Comparison of ENCODE assay signal across 30 cellular contexts in genomic region chr4:151727365-151727764, GRCh38. TPM values are rescaled to one million over a fixed set of nuclear protein-coding genes. Genes with fewer than 3 reads are reported as not detected.
DNase-seq lines count a peak whose midpoint lies in the region; ATAC-seq, FAIRE-seq and TF ChIP-seq lines count a peak whose summit lies in the region.
"Had no signal": no experiment of that assay in that cellular context is flagged by ENCODE, and none has a peak within 500 bp of the region (broad histone marks: within the 10 kb centered on the region; RNA-seq: fewer than 3 reads in every experiment).

No MANE protein-coding gene starts in this region.

- H3K4me1 Mint-ChIP-seq in activated T-helper 17 cell treated with anti-CD3 and anti-CD28 coated beads, Interleukin-2, amount 50 U/mL, for 72 hours = peaks cover 24% of the 10 kb centered on the region
- H3K4me1 Mint-ChIP-seq: activated B cell treated with CpG ODN at 0.5 μM for 24 hours had no signal

- TF ChIP-seq EP300 in HepG2 (IDR thresholded peaks at IDR 0.05; ENCODE audit: low read depth in 2 of 2, low read length in 2 of 2) (no peak), HepG2 (CRISPR knock-in tag; IDR thresholded peaks at IDR 0.05; ENCODE audit: borderline replicate concordance) (no peak)

- H4K20me1 ChIP-seq in HepG2 (ENCODE audit: insufficient read depth, low read length) = no peaks in the 10 kb centered on the region

- no peak for TF ChIP-seq RAD21 in HepG2 (CRISPR knock-in tag; IDR thresholded peaks at IDR 0.05)

- CTCF ChIA-PET in HepG2 (lab: Yijun Ruan, JAX; ENCODE audit: low intra/inter-chr PET ratio, low total read pairs) = no interaction called here

- in situ Hi-C loops in HepG2 (cut with HindIII; ENCODE audit: extremely low pct_ligation_motif_present, low pct_unique_long_range_greater_than_20kb) = no loop called here

- H3K4me1 ChIP-seq in HepG2 (ENCODE audit: insufficient read depth, low read length) = no peaks in the 10 kb centered on the region
- H3K4me1 ChIP-seq: esophagus muscularis mucosa, gastroesophageal sphincter, lower lobe of right lung had no signal

- intact Hi-C loops in HepG2 (cut with micrococcal nuclease; ENCODE audit: unreplicated experiment) = no loop called here

- TF ChIP-seq POLR2A in HepG2 (IDR thresholded peaks at IDR 0.05; ENCODE audit: insufficient read depth in 1 of 2, low read depth in 2 of 2, low read length in 2 of 2) = no peak

- no peaks in the 10 kb centered on the region for H3K9me3 ChIP-seq in HepG2 (ENCODE audit: low read length)
- H3K9me3 ChIP-seq: esophagus muscularis mucosa, gastroesophageal sphincter, lower lobe of right lung, MG63 had no signal

- H3K9me3 Mint-ChIP-seq in activated T-helper 17 cell treated with anti-CD3 and anti-CD28 coated beads, Interleukin-2, amount 50 U/mL, for 72 hours = no peaks in the 10 kb centered on the region
- H3K9me3 Mint-ChIP-seq: activated B cell treated with CpG ODN at 0.5 μM for 24 hours; activated naive CD4-positive, alpha-beta T cell treated with anti-CD3 and anti-CD28 coated beads, Interleukin-2, amount 50 U/mL, for 24 hours; activated T-helper 1 cell treated with anti-CD3 and anti-CD28 coated beads, Interleukin-12 subunit alpha, Interleukin-12 subunit beta, Interleukin-2, Interleukin-4 antibody, amounts not matched to agents 30 ng/mL and 10 ng/mL and 1 ng/mL, durations not matched to agents 14 hours and 24 hours and 36 hours; effector memory CD8-positive, alpha-beta T cell; natural killer cell; stimulated activated naive CD8-positive, alpha-beta T cell treated with anti-CD3 and anti-CD28 coated beads, Interleukin-15, Interleukin-2, amounts not matched to agents 100 ng/mL and 50 ng/mL, for 24 hours had no signal

- H3K4me3 Mint-ChIP-seq in activated T-helper 17 cell treated with anti-CD3 and anti-CD28 coated beads, Interleukin-2, amount 50 U/mL, for 72 hours = no peak overlapping the region
- H3K4me3 Mint-ChIP-seq: activated B cell treated with CpG ODN at 0.5 μM for 24 hours; activated naive CD4-positive, alpha-beta T cell treated with anti-CD3 and anti-CD28 coated beads, Interleukin-2, amount 50 U/mL, for 24 hours; activated T-helper 1 cell treated with anti-CD3 and anti-CD28 coated beads, Interleukin-12 subunit alpha, Interleukin-12 subunit beta, Interleukin-2, Interleukin-4 antibody, amounts not matched to agents 30 ng/mL and 10 ng/mL and 1 ng/mL, durations not matched to agents 14 hours and 24 hours and 36 hours; effector memory CD8-positive, alpha-beta T cell; natural killer cell; stimulated activated naive CD8-positive, alpha-beta T cell treated with anti-CD3 and anti-CD28 coated beads, Interleukin-15, Interleukin-2, amounts not matched to agents 100 ng/mL and 50 ng/mL, for 24 hours had no signal

- WGBS in HepG2 (ENCODE audit: low lambda C conversion rate) = 100% methylated on average over 1 of the region's 1 CpG

- H3K27me3 Mint-ChIP-seq in activated T-helper 17 cell treated with anti-CD3 and anti-CD28 coated beads, Interleukin-2, amount 50 U/mL, for 72 hours = no peaks in the 10 kb centered on the region
- H3K27me3 Mint-ChIP-seq: activated B cell treated with CpG ODN at 0.5 μM for 24 hours; activated naive CD4-positive, alpha-beta T cell treated with anti-CD3 and anti-CD28 coated beads, Interleukin-2, amount 50 U/mL, for 24 hours; effector memory CD8-positive, alpha-beta T cell; stimulated activated naive CD8-positive, alpha-beta T cell treated with anti-CD3 and anti-CD28 coated beads, Interleukin-15, Interleukin-2, amounts not matched to agents 100 ng/mL and 50 ng/mL, for 24 hours had no signal

- H2AFZ ChIP-seq in HepG2 (ENCODE audit: low read length) = no peak overlapping the region

- no TSS peak for BruUV-seq in HepG2 (replicated peaks; lab: Mats Ljungman, UMichigan)

- FAIRE-seq in HepG2 (lab: Jason Lieb, UNC) = no peak
- FAIRE-seq: H54 had no signal

- H3K36me3 Mint-ChIP-seq in activated T-helper 17 cell treated with anti-CD3 and anti-CD28 coated beads, Interleukin-2, amount 50 U/mL, for 72 hours (ENCODE audit: low read depth) = peaks cover 6% of the 10 kb centered on the region
- H3K36me3 Mint-ChIP-seq: natural killer cell had no signal

- no peak overlapping the region for H3K9ac ChIP-seq in HepG2 (ENCODE audit: insufficient read depth, low read depth, low read length)

- no peak for TF ChIP-seq CTCF in HepG2 (CRISPR knock-in tag; IDR thresholded peaks at IDR 0.05)

- no peaks in the 10 kb centered on the region for H3K36me3 ChIP-seq in HepG2 (replicated peaks in 1 of 2; ENCODE audit: control insufficient read depth in 1 of 2, insufficient read depth in 2 of 2, low read length in 2 of 2)
- H3K36me3 ChIP-seq: esophagus muscularis mucosa, gastroesophageal sphincter, lower lobe of right lung, MG63 had no signal

- peak overlapping the region; percentile 9 for H3K27ac Mint-ChIP-seq in activated T-helper 17 cell treated with anti-CD3 and anti-CD28 coated beads, Interleukin-2, amount 50 U/mL, for 72 hours
- H3K27ac Mint-ChIP-seq: activated B cell treated with CpG ODN at 0.5 μM for 24 hours; activated naive CD4-positive, alpha-beta T cell treated with anti-CD3 and anti-CD28 coated beads, Interleukin-2, amount 50 U/mL, for 24 hours; activated T-helper 1 cell treated with anti-CD3 and anti-CD28 coated beads, Interleukin-12 subunit alpha, Interleukin-12 subunit beta, Interleukin-2, Interleukin-4 antibody, amounts not matched to agents 30 ng/mL and 10 ng/mL and 1 ng/mL, durations not matched to agents 14 hours and 24 hours and 36 hours; effector memory CD8-positive, alpha-beta T cell; natural killer cell; stimulated activated naive CD8-positive, alpha-beta T cell treated with anti-CD3 and anti-CD28 coated beads, Interleukin-15, Interleukin-2, amounts not matched to agents 100 ng/mL and 50 ng/mL, for 24 hours had no signal

- H3K79me2 ChIP-seq in HepG2 (ENCODE audit: insufficient read depth, low read length) = no peaks in the 10 kb centered on the region

- no peak overlapping the region for H3K4me3 ChIP-seq in HepG2 (replicated peaks in 1 of 3; ENCODE audit: insufficient read depth in 1 of 3, low read depth in 2 of 3, low read length in 3 of 3)
- H3K4me3 ChIP-seq: esophagus muscularis mucosa, gastroesophageal sphincter, lower lobe of right lung, MG63 had no signal

- H3K4me2 ChIP-seq in HepG2 (ENCODE audit: low read depth, low read length) = no peak overlapping the region

- no peak overlapping the region for H3K27ac ChIP-seq in HepG2 (ENCODE audit: extremely low read length, insufficient read depth, low read length)
- H3K27ac ChIP-seq: esophagus muscularis mucosa, gastroesophageal sphincter, lower lobe of right lung had no signal

- POLR2A ChIA-PET in HepG2 (lab: Yijun Ruan, JAX) = no interaction called here

- H3K27me3 ChIP-seq in HepG2 (ENCODE audit: control insufficient read depth in 1 of 2, insufficient read depth in 2 of 2, low read length in 2 of 2) = no peaks in the 10 kb centered on the region
- H3K27me3 ChIP-seq: esophagus muscularis mucosa, gastroesophageal sphincter, MG63 had no signal

- no peak for ATAC-seq in activated T-helper 17 cell treated with anti-CD3 and anti-CD28 coated beads, Interleukin-2, amount 50 U/mL, for 72 hours (replicated peaks)
- ATAC-seq in HepG2 = no peak
- ATAC-seq: effector memory CD8-positive, alpha-beta T cell; gastroesophageal sphincter; lower lobe of right lung; natural killer cell had no signal

- DNase-seq in AG20443 (ENCODE audit: low spot score) (peak; percentile 18), HT1080 (ENCODE audit: low read depth) (peak; percentile 29), iris pigment epithelial cell (ENCODE audit: low read depth) (peak; percentile 7), GDM1 (lab: John Stamatoyannopoulos, UW) (no peak), HepG2 (ENCODE audit: low spot score) (no peak), hepatic stellate cell (ENCODE audit: low spot score) (no peak)
- no peak for DNase-seq in activated T-cell treated with anti-CD3 and anti-CD28 coated beads, Interleukin-2, amount 50 U/mL, for 48 hours
- DNase-seq: activated B cell treated with CpG ODN at 0.5 μM for 24 hours; activated CD4-positive, alpha-beta T cell treated with anti-CD3 and anti-CD28 coated beads, Interleukin-2, amount 50 U/mL, for 4 hours; aorta; caudate nucleus; cortex of kidney; DMS153; effector memory CD8-positive, alpha-beta T cell; lower lobe of right lung; MG63; natural killer cell; NCI-H1417; NCI-H2081; NCI-H345; occipital lobe; SHP77; T-helper 9 cell had no signal

RNA-seq across cellular contexts. Expression of gene GATB, which starts 33.4 kb away (rescaled TPM):
- 33.1 and 35.7 TPM in 2 replicates for total RNA-seq in HT1080 (2014; rRNA removed; shearing (Covaris generic))
- polyA plus RNA-seq in HT1080 (2015; cell fraction: cytosol; rRNA removed) = 24.4 and 27.8 TPM in 2 replicates
- polyA plus RNA-seq in HT1080 (2015; cell fraction: nucleus; rRNA removed) = 34.1 and 34.7 TPM in 2 replicates
- total RNA-seq in activated T-helper 17 cell treated with anti-CD3 and anti-CD28 coated beads, Interleukin-2, amount 50 U/mL, for 72 hours = 10 to 100 TPM; 19.1 to 24.1 TPM
- total RNA-seq in HepG2 (2016; rRNA removed; fragmentation: Illumina TruSeq; extraction: Trizol) = 32.3 and 49.2 TPM in 2 replicates
- total RNA-seq in HepG2 (2016; cell fraction: cytosol; rRNA removed; fragmentation: Illumina TruSeq; extraction: Trizol; ENCODE audit: low read depth) = 6.0 and 7.5 TPM in 2 replicates
- total RNA-seq in HepG2 (2016; cell fraction: insoluble cytoplasmic fraction; rRNA removed; fragmentation: Illumina TruSeq; extraction: Trizol) = 37.0 and 46.4 TPM in 2 replicates
- 9.4 and 14.2 TPM in 2 replicates for total RNA-seq in HepG2 (2016; cell fraction: membrane; rRNA removed; fragmentation: Illumina TruSeq; extraction: Trizol)
- total RNA-seq in HepG2 (2016; cell fraction: nucleus; rRNA removed; fragmentation: Illumina TruSeq; extraction: Trizol) = 23.5 and 24.5 TPM in 2 replicates
- polyA plus RNA-seq in HepG2 (2011; rRNA removed) = 27.0 and 32.4 TPM in 2 replicates
- 26.8 and 28.4 TPM in 2 replicates for polyA plus RNA-seq in HepG2 (2011; cell fraction: cytosol; rRNA removed)
- 12.6 and 14.1 TPM in 2 replicates for polyA plus RNA-seq in HepG2 (2011; cell fraction: nucleus; rRNA removed)
- polyA plus RNA-seq in HepG2 (2012) = 14.3 and 20.6 TPM in 2 replicates
- 4.6 and 4.9 TPM in 2 replicates for polyA plus RNA-seq in HepG2 (2016; cell fraction: cytosol; fragmentation: Illumina TruSeq; extraction: Trizol; ENCODE audit: low read depth)
- polyA plus RNA-seq in HepG2 (2016; cell fraction: insoluble cytoplasmic fraction; fragmentation: Illumina TruSeq; extraction: Trizol; ENCODE audit: low read depth) = 59.4 and 62.3 TPM in 2 replicates
- polyA plus RNA-seq in HepG2 (2016; cell fraction: membrane; fragmentation: Illumina TruSeq; extraction: Trizol; ENCODE audit: low read depth) = 11.0 and 12.0 TPM in 2 replicates
- 30.6 and 34.6 TPM in 2 replicates for polyA plus RNA-seq in HepG2 (2016; cell fraction: nucleus; fragmentation: Illumina TruSeq; extraction: Trizol; ENCODE audit: insufficient read depth, low read depth)
- polyA minus RNA-seq in HepG2 (2011; rRNA and poly(A)+ RNA removed; ENCODE audit: low replicate concordance) = 20.8 and 28.9 TPM in 2 replicates
- 13.5 and 17.8 TPM in 2 replicates for polyA minus RNA-seq in HepG2 (2011; cell fraction: cytosol; rRNA and poly(A)+ RNA removed)
- polyA minus RNA-seq in HepG2 (2011; cell fraction: nucleus; rRNA and poly(A)+ RNA removed) = 26.0 and 30.5 TPM in 2 replicates

Comparison
In these comparisons a context has a peak if more than half of its experiments do, and no peak if none do; other contexts are left out.
1. DNase-seq: peak in AG20443 (single experiment), HT1080 (single experiment) and iris pigment epithelial cell (single experiment); none in activated T-cell treated with anti-CD3 and anti-CD28 coated beads, Interleukin-2, amount 50 U/mL, for 48 hours (0 of 2), GDM1 (single experiment), HepG2 (single experiment) and hepatic stellate cell (single experiment).